Comparison of ENCODE assay signal across 22 cellular contexts in the genomic region with DNA sequence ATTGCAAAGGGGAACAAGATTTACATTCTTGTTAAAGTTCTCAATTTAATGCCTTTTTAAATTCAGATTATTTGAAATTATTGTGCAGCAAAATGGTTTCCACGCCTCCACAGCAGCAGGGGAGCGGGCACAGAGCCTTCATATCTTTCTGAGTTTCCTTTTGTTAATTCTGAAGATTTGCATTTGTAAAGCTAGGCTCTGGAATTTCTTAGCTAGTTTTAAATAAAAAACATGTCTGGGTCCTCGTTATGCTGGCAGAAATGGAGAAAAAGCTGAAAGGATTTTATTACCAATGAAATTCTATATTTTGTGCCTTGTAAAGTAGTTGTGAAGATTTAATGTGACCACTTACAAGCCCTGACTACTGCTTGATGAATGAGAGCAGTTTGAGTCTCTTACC. TPM values are rescaled to one million over a fixed set of nuclear protein-coding genes. Genes with fewer than 3 reads are reported as not detected.
A peak's percentile ranks its signal among the peaks of the same experiment; 100 is the strongest.
DNase-seq lines count a peak whose midpoint lies in the region; ATAC-seq and TF ChIP-seq lines count a peak whose summit lies in the region.
"Had no signal": no experiment of that assay in that cellular context is flagged by ENCODE, and none has a peak within 500 bp of the region (broad histone marks: within the 10 kb centered on the region; RNA-seq: fewer than 3 reads in every experiment).

No MANE protein-coding gene starts in this region.

- H2BK120ac ChIP-seq in H9 (ENCODE audit: low read depth, low read length, poor library complexity, severe bottlenecking): no peak overlapping the region

- CTCF ChIA-PET in WTC11 (lab: Charles Lee): interaction anchor here (1.2 to 2.0 kb wide), 2 partner anchors 211 to 365 kb away, joined by 4 to 7 read pairs; no protein-coding TSS in a partner anchor

- H2BK5ac ChIP-seq in H9 (ENCODE audit: insufficient read length, low read length): no peak overlapping the region

- no peak overlapping the region for H4K8ac ChIP-seq in H9 (replicated peaks; ENCODE audit: insufficient read length, low read depth, low read length)

- H3K79me2 ChIP-seq in H9 (ENCODE audit: insufficient read depth, low read length): peaks cover 7% of the 10 kb centered on the region; the same call in 1 of the 2 replicates

- H4K5ac ChIP-seq in H9 (ENCODE audit: insufficient read length, low read depth, low read length): no peak overlapping the region

- peaks cover 26% of the 10 kb centered on the region for H3K9me3 ChIP-seq in H9 (ENCODE audit: control insufficient read depth, low read depth, low read length)
- no peaks in the 10 kb centered on the region for H3K9me3 ChIP-seq in iPS-15b (ENCODE audit: control insufficient read depth, insufficient read depth, low read length)
- H3K9me3 ChIP-seq: MG63 had no signal

- no peaks in the 10 kb centered on the region for H3K27me3 ChIP-seq in H9 (ENCODE audit: insufficient read depth, low read length)
- no peaks in the 10 kb centered on the region for H3K27me3 ChIP-seq in iPS-15b (ENCODE audit: control insufficient read depth, insufficient read depth, low read length)
- H3K27me3 ChIP-seq: MG63 had no signal

- H3K27me3 Mint-ChIP-seq in H9 (ENCODE audit: low read depth) (no peaks in the 10 kb centered on the region), WTC11 (ENCODE audit: low read depth) (no peaks in the 10 kb centered on the region)
- H3K27me3 Mint-ChIP-seq: B cell had no signal

- H3K4me3 Mint-ChIP-seq in H9 (peak overlapping the region; percentile 4 to 29; a peak in 3 of 5 replicates), WTC11 (peak overlapping the region; percentile 56)
- H3K4me3 Mint-ChIP-seq: B cell had no signal

- H3K36me3 ChIP-seq in iPS-15b (ENCODE audit: control insufficient read depth, insufficient read depth, low read length): no peaks in the 10 kb centered on the region
- H3K36me3 ChIP-seq: MG63 had no signal

- H3K36me3 Mint-ChIP-seq in H9 (ENCODE audit: insufficient read depth in 1 of 3, low read depth in 3 of 3) (peaks cover 24 to 34% (median 28%) of the 10 kb centered on the region in 3 experiments), WTC11 (peaks cover 28% of the 10 kb centered on the region)

- H3K56ac ChIP-seq in H9 (ENCODE audit: insufficient read length, low read depth, low read length): no peak overlapping the region

- H2AK5ac ChIP-seq in H9 (ENCODE audit: insufficient read length, low read length): no peak overlapping the region

- H4K91ac ChIP-seq in H9 (ENCODE audit: insufficient read length, low read depth, low read length): no peak overlapping the region

- peak overlapping the region; percentile 5 for H3K4me3 ChIP-seq in iPS-15b (ENCODE audit: low read depth, low read length)
- H3K4me3 ChIP-seq: A549, MG63 had no signal

- H3K27ac Mint-ChIP-seq in H9: peak overlapping the region in 2 of 3 experiments; percentile 97 to 98; a peak in 4 of 7 replicates
- H3K27ac Mint-ChIP-seq in WTC11: peak overlapping the region; percentile 100
- H3K27ac Mint-ChIP-seq: B cell had no signal

- no peak overlapping the region for H3T11ph ChIP-seq in H9 (ENCODE audit: low read length)

- peak overlapping the region; percentile 58 for H3K9ac ChIP-seq in H9 (ENCODE audit: extremely low read depth, insufficient read length, low read length)
- no peak overlapping the region for H3K9ac ChIP-seq in iPS-15b (ENCODE audit: low read depth, low read length)

- H3K14ac ChIP-seq in H9 (ENCODE audit: insufficient read depth, low read length): no peak overlapping the region

- ATAC-seq in WTC11: no peak
- ATAC-seq in activated CD4-positive, CD25-positive, alpha-beta regulatory T cell treated with anti-CD3 and anti-CD28 coated beads, Interleukin-2, amount 50 U/mL, for 24 hours: no peak
- ATAC-seq: A549, PC-3 had no signal

- no peaks in the 10 kb centered on the region for H3K23me2 ChIP-seq in H9 (ENCODE audit: insufficient read length, low read depth, low read length, poor library complexity, severe bottlenecking)

- H3K27ac ChIP-seq in H9 (ENCODE audit: insufficient read length, low read depth, low read length): peak overlapping the region; percentile 85
- H3K27ac ChIP-seq: A549 had no signal

- H3K4me1 ChIP-seq in H9 (ENCODE audit: insufficient read depth, low read length): peaks cover 4% of the 10 kb centered on the region; the same call in 1 of the 2 replicates
- peaks cover 6% of the 10 kb centered on the region for H3K4me1 ChIP-seq in iPS-15b (ENCODE audit: control insufficient read depth, insufficient read depth, low read length)
- H3K4me1 ChIP-seq: A549 had no signal

- peaks cover 54 to 57% of the 10 kb centered on the region in 2 experiments for H3K4me1 Mint-ChIP-seq in H9
- peaks cover 66% of the 10 kb centered on the region for H3K4me1 Mint-ChIP-seq in WTC11

- H2BK20ac ChIP-seq in H9 (ENCODE audit: low read depth, low read length, poor library complexity, severe bottlenecking): no peak overlapping the region

- H3K4ac ChIP-seq in H9 (ENCODE audit: low read depth, low read length): no peak overlapping the region

- no CpG with 5 or more reads among the region's 3 CpGs for WGBS in H9 (ENCODE audit: extremely low coverage, insufficient read length, low lambda C conversion rate)

- no peak overlapping the region for H3K23ac ChIP-seq in H9 (ENCODE audit: insufficient read length, low read depth, low read length)

- no peak for DNase-seq in H9
- DNase-seq in WTC11 (ENCODE audit: low spot score): no peak
- DNase-seq in activated CD4-positive, CD25-positive, alpha-beta regulatory T cell (lab: John Stamatoyannopoulos, UW): no peak
- DNase-seq in GM10266 (ENCODE audit: extremely low spot score): no peak
- no peak for DNase-seq in iPS-NIHi11 (ENCODE audit: low spot score)
- DNase-seq: DMS153; DND-41; GOT3; IMR-90; KG1; MG63; NCI-H1417; NCI-H1694; NCI-H2029 treated with DMSO at 0.1 percent for 48 hours; NCI-H446 treated with DMSO at 0.1 percent for 48 hours; NCI-H526; NK-92 treated with Interleukin-12 subunit alpha and Interleukin-12 subunit beta, amount 100 ng/mL, for 24 hours; PC-3 had no signal

- no peak overlapping the region for H3K18ac ChIP-seq in H9 (ENCODE audit: insufficient read length, low read depth, low read length)

- H3K79me1 ChIP-seq in H9 (ENCODE audit: insufficient read depth, low read depth, low read length, poor library complexity, severe bottlenecking): no peaks in the 10 kb centered on the region

- H2BK15ac ChIP-seq in H9 (ENCODE audit: low read depth, low read length): no peak overlapping the region

- H3K9me3 Mint-ChIP-seq in H9: peaks cover 65 to 70% of the 10 kb centered on the region in 2 experiments
- H3K9me3 Mint-ChIP-seq in WTC11: peaks cover 21% of the 10 kb centered on the region

- POLR2A ChIA-PET in WTC11 (lab: Charles Lee): no interaction called here

- no peaks in the 10 kb centered on the region for H4K20me1 ChIP-seq in H9 (ENCODE audit: control insufficient read depth, insufficient read depth, insufficient read length)

- TF ChIP-seq CTCF in H9 (conservative IDR thresholded peaks at IDR 0.05) (no peak), WTC11 (IDR thresholded peaks at IDR 0.05) (no peak), GM10266 (IDR thresholded peaks at IDR 0.05; ENCODE audit: control insufficient read depth, insufficient read depth, low read depth, missing control alignments) (no peak)

- peak overlapping the region; percentile 40 for H3K4me2 ChIP-seq in H9 (ENCODE audit: insufficient read depth, insufficient read length, low read length)
- H3K4me2 ChIP-seq: A549 had no signal

- no peak overlapping the region for H2AFZ ChIP-seq in H9 (ENCODE audit: low read length)

- H2BK12ac ChIP-seq in H9 (ENCODE audit: insufficient read length, low read depth, low read length): no peak overlapping the region

TF ChIP-seq in WTC11, 78 proteins besides CTCF, POLR2A, EP300 and RAD21:
- TF ChIP-seq FOXJ3 (CRISPR knock-in tag; IDR thresholded peaks at IDR 0.05; ENCODE audit: borderline replicate concordance) (no peak), NFE2L1 (CRISPR knock-in tag; IDR thresholded peaks at IDR 0.05) (no peak)

RNA-seq across cellular contexts. Expression of a gene that starts 40.8 kb away (rescaled TPM):
- total RNA-seq in H9 (2021) (163 and 169 TPM in 2 replicates), WTC11 (2021) (125 to 135 TPM (median 130 TPM) in 3 replicates)
